In the genomic region with DNA sequence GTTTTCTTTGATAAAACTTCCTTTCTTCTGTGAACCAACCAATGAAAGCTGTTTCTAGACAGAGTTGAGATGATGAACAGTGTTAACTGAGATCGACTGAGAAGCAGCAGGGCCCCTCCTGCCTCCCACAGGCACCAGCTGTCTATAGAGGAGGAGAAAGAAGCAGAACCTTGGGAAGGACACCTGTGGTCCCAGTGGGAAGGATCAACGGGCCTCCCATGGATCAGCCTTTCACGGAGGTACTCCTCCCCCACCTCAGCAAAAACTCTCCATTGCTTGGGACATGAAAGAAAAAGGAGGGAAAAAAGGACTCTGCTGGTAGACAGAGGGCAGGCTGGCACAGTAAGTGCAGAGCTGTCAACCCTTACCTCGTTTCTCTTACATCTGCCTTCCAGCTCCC, we compare ENCODE assay signal across 24 cellular contexts. TPM values are rescaled to one million over a fixed set of nuclear protein-coding genes. Genes with fewer than 3 reads are reported as not detected.
"Had no signal": no experiment of that assay in that cellular context is flagged by ENCODE, and none has a peak within 500 bp of the region (broad histone marks: within the 10 kb centered on the region; RNA-seq: fewer than 3 reads in every experiment).

No MANE protein-coding gene starts in this region.

- H3K4me1 Mint-ChIP-seq: natural killer cell had no signal

- H3K36me3 Mint-ChIP-seq: natural killer cell had no signal

- H3K27ac Mint-ChIP-seq: natural killer cell had no signal

- H3K4me3 Mint-ChIP-seq: natural killer cell, neural crest cell had no signal

- ATAC-seq: natural killer cell had no signal

- H3K4me1 ChIP-seq: right atrium auricular region, stomach, transverse colon had no signal

- H3K27me3 ChIP-seq: hepatocyte, ovary, right atrium auricular region, stomach, transverse colon had no signal

- H3K4me2 ChIP-seq: hepatocyte had no signal

- H3K36me3 ChIP-seq: ovary, right atrium auricular region, stomach, thoracic aorta, transverse colon had no signal

- H2AFZ ChIP-seq: hepatocyte had no signal

- H3K79me2 ChIP-seq: hepatocyte had no signal

- H3K27ac ChIP-seq: coronary artery, dorsolateral prefrontal cortex, hepatocyte, ovary, right atrium auricular region, stomach, thoracic aorta, transverse colon had no signal

- DNase-seq: dorsolateral prefrontal cortex; effector CD8-positive, alpha-beta T cell; foreskin melanocyte; head of caudate nucleus; kidney glomerular epithelial cell; natural killer cell; nucleus accumbens; ovary; small intestine; stimulated activated CD4-positive, alpha-beta T cell treated with anti-CD3 and anti-CD28 coated beads, Interleukin-12 subunit alpha, Interleukin-12 subunit beta, amount 100 ng/mL, for 4 hours; stimulated activated naive CD4-positive, alpha-beta T cell; stomach; substantia nigra; transverse colon had no signal

- H3K9me3 ChIP-seq: ovary, right atrium auricular region, stomach, thoracic aorta, transverse colon had no signal

- H3K4me3 ChIP-seq: coronary artery, dorsolateral prefrontal cortex, hepatocyte, ovary, right atrium auricular region, stomach, thoracic aorta, transverse colon had no signal

- H3K9me3 Mint-ChIP-seq: natural killer cell had no signal

RNA-seq across cellular contexts. Expression of gene PLPPR5, which starts 40.5 kb away (rescaled TPM):
- total RNA-seq: mammary epithelial cell, mucosa of gallbladder, myocyte, natural killer cell, ovary, posterior vena cava, right atrium auricular region, thoracic aorta had no signal
- polyA plus RNA-seq: esophagus, hepatocyte, ovary had no signal
